Comparison of ENCODE assay signal across 1 cellular context in the genomic region with DNA sequence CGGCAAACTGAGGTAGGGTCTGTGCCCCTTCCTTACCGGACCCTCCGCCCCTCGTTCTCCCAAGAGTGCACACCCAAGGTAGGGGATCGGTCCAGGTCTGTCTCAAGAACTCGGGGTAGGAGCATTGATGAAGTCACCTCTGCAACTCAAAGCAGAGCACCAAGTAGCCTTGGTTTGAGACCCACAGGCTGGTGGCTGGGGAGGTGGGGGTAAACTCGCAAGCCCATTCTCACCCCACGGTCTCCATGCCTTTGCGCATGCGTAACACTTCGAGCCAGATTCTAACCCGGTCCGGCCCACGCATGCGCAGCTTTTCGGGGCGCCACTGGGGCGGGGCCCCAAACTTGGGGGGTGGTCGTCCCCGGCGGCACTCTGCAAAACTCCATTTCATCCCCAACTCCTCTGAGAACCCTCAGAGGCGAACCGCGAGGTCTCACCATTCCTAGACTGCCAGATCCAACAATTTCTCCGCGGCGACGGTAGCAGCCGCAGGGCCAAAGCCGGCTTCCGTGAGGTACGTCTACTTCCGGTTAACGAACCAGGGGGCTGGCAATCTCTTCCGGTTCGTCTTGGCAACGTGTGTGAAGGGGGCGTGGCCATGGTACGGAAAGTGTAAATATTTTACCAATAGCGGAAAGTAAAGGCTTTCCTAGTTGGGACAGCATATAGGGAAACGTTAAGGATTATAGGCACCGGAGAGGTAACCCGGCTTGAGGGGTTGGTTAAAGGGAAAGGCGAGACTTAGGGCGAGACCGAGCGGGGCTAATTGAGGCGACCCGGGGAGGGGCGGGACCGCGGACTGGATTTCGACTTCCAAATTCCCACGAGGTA.
TF ChIP-seq lines count a peak whose summit lies in the region.

A gene with protein sequence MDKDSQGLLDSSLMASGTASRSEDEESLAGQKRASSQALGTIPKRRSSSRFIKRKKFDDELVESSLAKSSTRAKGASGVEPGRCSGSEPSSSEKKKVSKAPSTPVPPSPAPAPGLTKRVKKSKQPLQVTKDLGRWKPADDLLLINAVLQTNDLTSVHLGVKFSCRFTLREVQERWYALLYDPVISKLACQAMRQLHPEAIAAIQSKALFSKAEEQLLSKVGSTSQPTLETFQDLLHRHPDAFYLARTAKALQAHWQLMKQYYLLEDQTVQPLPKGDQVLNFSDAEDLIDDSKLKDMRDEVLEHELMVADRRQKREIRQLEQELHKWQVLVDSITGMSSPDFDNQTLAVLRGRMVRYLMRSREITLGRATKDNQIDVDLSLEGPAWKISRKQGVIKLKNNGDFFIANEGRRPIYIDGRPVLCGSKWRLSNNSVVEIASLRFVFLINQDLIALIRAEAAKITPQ (minus strand): TSS at position 532 of the 831 bp plus-strand sequence. CDS start 1,411 bp downstream, outside the sequence.

TF ChIP-seq in HepG2, 621 proteins besides CTCF, POLR2A, EP300 and RAD21 (continued from another document and continues in another):
- TF ChIP-seq ZKSCAN1 (IDR thresholded peaks at IDR 0.05; ENCODE audit: low read length) (0 out of 2 replicates have a peak, but pooled peaks have one; percentile 25), KDM5B (CRISPR knock-in tag; IDR thresholded peaks at IDR 0.05; ENCODE audit: borderline replicate concordance) (peak; percentile 70; the same call in 1 of the 2 replicates), FOXC1 (CRISPR knock-in tag; IDR thresholded peaks at IDR 0.05; ENCODE audit: borderline replicate concordance) (peak; percentile 43), TAF15 (IDR thresholded peaks at IDR 0.05; ENCODE audit: low read depth, low read length, poor library complexity, severe bottlenecking) (peak; percentile 66), SP4 (CRISPR knock-in tag; IDR thresholded peaks at IDR 0.05) (peak; percentile 78), SRY (CRISPR knock-in tag; IDR thresholded peaks at IDR 0.05) (no peak; the same call in 1 of the 2 replicates), PCBP2 (optimal IDR thresholded peaks at IDR 0.05; ENCODE audit: low read depth, low read length, poor library complexity, severe bottlenecking) (no peak), SMAD3 (CRISPR knock-in tag; IDR thresholded peaks at IDR 0.05) (peak; percentile 55; the same call in 1 of the 2 replicates), NBN (conservative IDR thresholded peaks at IDR 0.05) (no peak), ZFP91 (CRISPR knock-in tag; IDR thresholded peaks at IDR 0.05; ENCODE audit: borderline replicate concordance) (peak; percentile 59; the same call in 1 of the 2 replicates), NRL (CRISPR knock-in tag; IDR thresholded peaks at IDR 0.05; ENCODE audit: borderline replicate concordance) (peak; percentile 67; the same call in 1 of the 2 replicates), HNF1B (CRISPR knock-in tag; IDR thresholded peaks at IDR 0.05) (peak; percentile 81), YY1 (IDR thresholded peaks at IDR 0.05; ENCODE audit: insufficient read depth, insufficient replicate concordance, low read depth, low read length) (peak; percentile 53), ARID4A (CRISPR knock-in tag; IDR thresholded peaks at IDR 0.05; ENCODE audit: borderline replicate concordance) (peak; percentile 90), GTF2F1 (IDR thresholded peaks at IDR 0.05; ENCODE audit: low read length) (peak; percentile 67; the same call in 1 of the 2 replicates), GABPA (IDR thresholded peaks at IDR 0.05; ENCODE audit: low read depth, low read length) (peak; percentile 96), GABPA (CRISPR knock-in tag; IDR thresholded peaks at IDR 0.05; ENCODE audit: low read depth) (peak; percentile 100), SNAPC4 (CRISPR knock-in tag; IDR thresholded peaks at IDR 0.05) (peak; percentile 87; the same call in 1 of the 2 replicates), NFKBIZ (CRISPR knock-in tag; IDR thresholded peaks at IDR 0.05) (peak; percentile 50; the same call in 1 of the 2 replicates), ZSCAN9 (CRISPR knock-in tag; IDR thresholded peaks at IDR 0.05; ENCODE audit: borderline replicate concordance) (0 out of 2 replicates have a peak, but pooled peaks have one; percentile 47)
- TF ChIP-seq, protein P1, sequence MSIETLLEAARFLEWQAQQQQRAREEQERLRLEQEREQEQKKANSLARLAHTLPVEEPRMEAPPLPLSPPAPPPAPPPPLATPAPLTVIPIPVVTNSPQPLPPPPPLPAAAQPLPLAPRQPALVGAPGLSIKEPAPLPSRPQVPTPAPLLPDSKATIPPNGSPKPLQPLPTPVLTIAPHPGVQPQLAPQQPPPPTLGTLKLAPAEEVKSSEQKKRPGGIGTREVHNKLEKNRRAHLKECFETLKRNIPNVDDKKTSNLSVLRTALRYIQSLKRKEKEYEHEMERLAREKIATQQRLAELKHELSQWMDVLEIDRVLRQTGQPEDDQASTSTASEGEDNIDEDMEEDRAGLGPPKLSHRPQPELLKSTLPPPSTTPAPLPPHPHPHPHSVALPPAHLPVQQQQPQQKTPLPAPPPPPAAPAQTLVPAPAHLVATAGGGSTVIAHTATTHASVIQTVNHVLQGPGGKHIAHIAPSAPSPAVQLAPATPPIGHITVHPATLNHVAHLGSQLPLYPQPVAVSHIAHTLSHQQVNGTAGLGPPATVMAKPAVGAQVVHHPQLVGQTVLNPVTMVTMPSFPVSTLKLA (IDR thresholded peaks at IDR 0.05) = peak; percentile 82
- TF ChIP-seq, protein P2, sequence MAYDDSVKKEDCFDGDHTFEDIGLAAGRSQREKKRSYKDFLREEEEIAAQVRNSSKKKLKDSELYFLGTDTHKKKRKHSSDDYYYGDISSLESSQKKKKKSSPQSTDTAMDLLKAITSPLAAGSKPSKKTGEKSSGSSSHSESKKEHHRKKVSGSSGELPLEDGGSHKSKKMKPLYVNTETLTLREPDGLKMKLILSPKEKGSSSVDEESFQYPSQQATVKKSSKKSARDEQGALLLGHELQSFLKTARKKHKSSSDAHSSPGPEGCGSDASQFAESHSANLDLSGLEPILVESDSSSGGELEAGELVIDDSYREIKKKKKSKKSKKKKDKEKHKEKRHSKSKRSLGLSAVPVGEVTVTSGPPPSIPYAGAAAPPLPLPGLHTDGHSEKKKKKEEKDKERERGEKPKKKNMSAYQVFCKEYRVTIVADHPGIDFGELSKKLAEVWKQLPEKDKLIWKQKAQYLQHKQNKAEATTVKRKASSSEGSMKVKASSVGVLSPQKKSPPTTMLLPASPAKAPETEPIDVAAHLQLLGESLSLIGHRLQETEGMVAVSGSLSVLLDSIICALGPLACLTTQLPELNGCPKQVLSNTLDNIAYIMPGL (CRISPR knock-in tag; IDR thresholded peaks at IDR 0.05; ENCODE audit: borderline replicate concordance in 1 of 2, low read depth in 1 of 2) = peak; percentile 46 to 64; a peak in 2 of 4 replicates
- TF ChIP-seq, protein P3, sequence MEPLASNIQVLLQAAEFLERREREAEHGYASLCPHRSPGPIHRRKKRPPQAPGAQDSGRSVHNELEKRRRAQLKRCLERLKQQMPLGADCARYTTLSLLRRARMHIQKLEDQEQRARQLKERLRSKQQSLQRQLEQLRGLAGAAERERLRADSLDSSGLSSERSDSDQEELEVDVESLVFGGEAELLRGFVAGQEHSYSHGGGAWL (CRISPR knock-in tag; IDR thresholded peaks at IDR 0.05) = peak; percentile 22; the same call in 1 of the 2 replicates
- TF ChIP-seq, protein P4, sequence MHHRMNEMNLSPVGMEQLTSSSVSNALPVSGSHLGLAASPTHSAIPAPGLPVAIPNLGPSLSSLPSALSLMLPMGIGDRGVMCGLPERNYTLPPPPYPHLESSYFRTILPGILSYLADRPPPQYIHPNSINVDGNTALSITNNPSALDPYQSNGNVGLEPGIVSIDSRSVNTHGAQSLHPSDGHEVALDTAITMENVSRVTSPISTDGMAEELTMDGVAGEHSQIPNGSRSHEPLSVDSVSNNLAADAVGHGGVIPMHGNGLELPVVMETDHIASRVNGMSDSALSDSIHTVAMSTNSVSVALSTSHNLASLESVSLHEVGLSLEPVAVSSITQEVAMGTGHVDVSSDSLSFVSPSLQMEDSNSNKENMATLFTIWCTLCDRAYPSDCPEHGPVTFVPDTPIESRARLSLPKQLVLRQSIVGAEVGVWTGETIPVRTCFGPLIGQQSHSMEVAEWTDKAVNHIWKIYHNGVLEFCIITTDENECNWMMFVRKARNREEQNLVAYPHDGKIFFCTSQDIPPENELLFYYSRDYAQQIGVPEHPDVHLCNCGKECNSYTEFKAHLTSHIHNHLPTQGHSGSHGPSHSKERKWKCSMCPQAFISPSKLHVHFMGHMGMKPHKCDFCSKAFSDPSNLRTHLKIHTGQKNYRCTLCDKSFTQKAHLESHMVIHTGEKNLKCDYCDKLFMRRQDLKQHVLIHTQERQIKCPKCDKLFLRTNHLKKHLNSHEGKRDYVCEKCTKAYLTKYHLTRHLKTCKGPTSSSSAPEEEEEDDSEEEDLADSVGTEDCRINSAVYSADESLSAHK (CRISPR knock-in tag; IDR thresholded peaks at IDR 0.05; ENCODE audit: borderline replicate concordance) = no peak
